15 cellular contexts compared by ENCODE assay signal in the genomic region with DNA sequence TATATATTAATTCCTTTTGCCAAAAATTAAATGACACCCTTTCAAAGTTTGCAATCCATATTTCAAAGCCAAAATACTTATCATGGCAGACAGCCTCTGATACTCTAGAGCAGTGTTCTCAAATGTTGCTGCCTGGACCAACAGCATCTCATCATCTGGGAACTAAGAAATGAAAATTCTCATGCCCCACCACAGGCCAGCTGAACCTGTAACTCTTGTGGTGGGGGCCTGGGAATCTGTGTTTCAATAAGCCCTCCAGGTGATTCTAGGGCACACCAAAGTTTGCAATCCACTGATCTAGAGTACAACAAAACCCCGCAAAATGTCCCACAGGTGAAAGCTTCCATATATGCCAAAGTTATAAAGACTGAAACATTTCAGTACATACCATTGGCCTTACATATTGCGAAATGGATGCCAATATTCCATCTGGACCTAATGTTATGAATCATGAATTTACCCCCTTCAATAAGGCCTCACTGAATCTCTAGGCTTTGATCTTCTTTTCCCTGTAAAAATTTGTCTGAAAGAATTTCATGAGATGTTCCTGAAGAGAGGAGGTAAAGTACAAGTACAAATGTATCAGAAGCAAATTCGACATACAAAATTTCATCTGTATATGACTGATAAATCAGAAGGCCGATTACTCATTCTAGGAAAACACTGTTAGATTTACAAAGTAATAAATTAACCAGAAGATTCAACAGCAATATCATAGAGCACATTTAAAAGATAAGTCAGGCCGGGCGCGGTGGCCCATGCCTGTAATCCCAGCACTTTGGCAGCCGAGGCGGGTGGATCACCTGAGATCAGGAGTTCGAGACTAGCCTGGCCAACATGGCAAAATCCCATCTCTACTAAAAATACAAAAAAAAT. TPM values are rescaled to one million over a fixed set of nuclear protein-coding genes. Genes with fewer than 3 reads are reported as not detected.
A peak's percentile ranks its signal among the peaks of the same experiment; 100 is the strongest.
DNase-seq lines count a peak whose midpoint lies in the region; ATAC-seq, FAIRE-seq and TF ChIP-seq lines count a peak whose summit lies in the region.
"Had no signal": no experiment of that assay in that cellular context is flagged by ENCODE, and none has a peak within 500 bp of the region (broad histone marks: within the 10 kb centered on the region; RNA-seq: fewer than 3 reads in every experiment).

No MANE protein-coding gene starts in this region.

- H3K79me2 ChIP-seq in HCT116 (ENCODE audit: insufficient read depth, low read length): peaks cover 11% of the 10 kb centered on the region; the same call in 1 of the 2 replicates
- peaks cover 42% of the 10 kb centered on the region for H3K79me2 ChIP-seq in GM12878 (ENCODE audit: control insufficient read depth, insufficient read depth, low read length)

- peak; percentile 23 for DNase-seq in EL
- DNase-seq in HCT116 (ENCODE audit: low read depth, low spot score): no peak
- DNase-seq in GM12878 (ENCODE audit: low read depth, low spot score): no peak
- peak in 5 of 6 donors; percentile 40 to 74 (median 69) for DNase-seq in pancreas
- DNase-seq in NCI-H82 (lab: John Stamatoyannopoulos, UW): no peak
- DNase-seq in activated CD4-positive, alpha-beta T cell treated with anti-CD3 and anti-CD28 coated beads for 48 hours: no peak
- DNase-seq in stimulated activated CD4-positive, alpha-beta T cell treated with anti-CD3 and anti-CD28 coated beads, Interleukin-4, amount 100 ng/mL, for 1 hour: no peak
- DNase-seq: activated gamma-delta T cell treated with Interleukin-2 at 50 U/mL for 16 hours; central memory CD4-positive, alpha-beta T cell; GDM1; left lung; NCI-H1092 treated with DMSO at 0.1 percent for 48 hours; NCI-H345; sigmoid colon had no signal

- POLR2A ChIA-PET in HCT116 (lab: Charles Lee): no interaction called here
- POLR2A ChIA-PET in GM12878 (lab: Charles Lee): interaction anchor here (0.7 to 1.3 kb wide), 2 partner anchors 8 to 19 kb away, joined by 3 to 6 read pairs; no protein-coding TSS in a partner anchor

- H3K4me1 ChIP-seq in HCT116 (ENCODE audit: control insufficient read depth in 1 of 2, insufficient read depth in 2 of 2, low read length in 2 of 2): peaks cover 0 to 6% of the 10 kb centered on the region in 2 experiments; a peak in 2 of 4 replicates
- no peaks in the 10 kb centered on the region for H3K4me1 ChIP-seq in GM12878 (ENCODE audit: control insufficient read depth, insufficient read depth, low read length)
- peaks cover 13 to 41% (median 20%) of the 10 kb centered on the region in 3 donors for H3K4me1 ChIP-seq in pancreas

- no peak overlapping the region for H3K4me3 ChIP-seq in HCT116 (replicated peaks in 1 of 2; ENCODE audit: low read depth in 1 of 2, low read length in 2 of 2)
- H3K4me3 ChIP-seq in GM12878: no peak overlapping the region
- no peak overlapping the region for H3K4me3 ChIP-seq in pancreas
- H3K4me3 ChIP-seq: left lung, neural progenitor cell, sigmoid colon had no signal

- H3K4me2 ChIP-seq in HCT116 (ENCODE audit: low read length) (no peak overlapping the region), GM12878 (ENCODE audit: control insufficient read depth, insufficient read depth) (no peak overlapping the region)
- H3K4me2 ChIP-seq: neural progenitor cell had no signal

- 94% methylated on average over 10 of the region's 10 CpGs for WGBS in GM12878 (ENCODE audit: insufficient coverage, insufficient replicate concordance, low lambda C conversion rate, missing lambda C conversion rate)
- WGBS in pancreas, 2 donors: 36 to 39% methylated on average over 10 of the region's 10 CpGs

- BruUV-seq in HCT116 (replicated peaks; lab: Mats Ljungman, UMichigan) (no TSS peak), GM12878 (replicated peaks; lab: Mats Ljungman, UMichigan) (no TSS peak)

- in situ Hi-C loops in GM12878 (cut with MboI): loop anchor here (10.0 kb wide), 2 partner anchors 117 to 317 kb away; a partner anchor contains a TSS

- H3K36me3 ChIP-seq in HCT116 (ENCODE audit: control insufficient read depth in 1 of 2, insufficient read depth in 2 of 2, low read length in 2 of 2) (no peaks in the 10 kb centered on the region), GM12878 (ENCODE audit: control insufficient read depth in 2 of 2, insufficient read depth in 2 of 2, low read length in 1 of 2) (no peaks in the 10 kb centered on the region), pancreas (no peaks in the 10 kb centered on the region)
- H3K36me3 ChIP-seq: left lung, sigmoid colon had no signal

- SMC1A ChIA-PET in GM12878 (lab: Charles Lee; ENCODE audit: uncharacterized antibody, unreplicated experiment): interaction anchor here (0.7 to 1.4 kb wide), 6 partner anchors 10 to 95 kb away, joined by 3 to 5 read pairs (median 3); no protein-coding TSS in a partner anchor

- intact Hi-C loops in HCT116 (cut with micrococcal nuclease) (loop anchor here (5.0 to 10.0 kb wide), 2 partner anchors 635 to 763 kb away; no protein-coding TSS in a partner anchor), GM12878 (cut with micrococcal nuclease; ENCODE audit: unreplicated experiment) (loop anchor here (5.0 to 10.0 kb wide), 2 partner anchors 447 to 635 kb away; a partner anchor contains a TSS), pancreas (cut with DNase I) (no loop called here)

- H3K9me3 ChIP-seq in HCT116 (ENCODE audit: control insufficient read depth in 1 of 2, insufficient read depth in 1 of 2, low read depth in 1 of 2, low read length in 2 of 2) (no peaks in the 10 kb centered on the region), GM12878 (replicated peaks; ENCODE audit: control insufficient read depth, insufficient read depth, low read length) (peaks cover 1% of the 10 kb centered on the region; the same call in 1 of the 3 replicates), pancreas (no peaks in the 10 kb centered on the region)
- H3K9me3 ChIP-seq: left lung, sigmoid colon had no signal

- H2AFZ ChIP-seq in HCT116 (ENCODE audit: low read depth, low read length, poor library complexity, severe bottlenecking) (no peak overlapping the region), GM12878 (ENCODE audit: control insufficient read depth, low read depth, low read length) (no peak overlapping the region)
- H2AFZ ChIP-seq: neural progenitor cell had no signal

- no peak for TF ChIP-seq POLR2A in HCT116 (IDR thresholded peaks at IDR 0.05; ENCODE audit: borderline replicate concordance, extremely low read depth, insufficient read depth, insufficient read length)
- no peak for TF ChIP-seq POLR2A in GM12878 (IDR thresholded peaks at IDR 0.05; ENCODE audit: low read depth, low read length)

- TF ChIP-seq EP300 in GM12878 (IDR thresholded peaks at IDR 0.05; ENCODE audit: borderline replicate concordance in 1 of 2, control insufficient read depth in 1 of 2, low read depth in 2 of 2, low read length in 2 of 2): no peak

- RAD21 ChIA-PET in HCT116 (lab: Charles Lee; ENCODE audit: low non-redundant PET in 1 of 2, low total read pairs in 2 of 2, uncharacterized antibody in 2 of 2, unreplicated experiment in 2 of 2): no interaction called here
- RAD21 ChIA-PET in GM12878 (lab: Charles Lee; ENCODE audit: unreplicated experiment): interaction anchor here (1.3 kb wide), 1 partner anchor 30 kb away, joined by 4 read pairs; no protein-coding TSS in a partner anchor

- H4K20me1 ChIP-seq in HCT116 (ENCODE audit: insufficient read depth) (no peaks in the 10 kb centered on the region), GM12878 (ENCODE audit: control insufficient read depth, insufficient read depth) (no peaks in the 10 kb centered on the region)

- CTCF ChIA-PET in HCT116 (lab: Charles Lee) (no interaction called here), GM12878 (lab: Yijun Ruan, JAX) (interaction anchor here (0.7 to 2.0 kb wide), 5 partner anchors 11 to 116 kb away, joined by 3 to 9 read pairs (median 4); no protein-coding TSS in a partner anchor)

- H3K27ac ChIP-seq in HCT116 (ENCODE audit: low read depth, low read length) (no peak overlapping the region), GM12878 (ENCODE audit: control insufficient read depth, insufficient read depth) (no peak overlapping the region), pancreas (peak overlapping the region in 1 of 4 donors; percentile 61)
- H3K27ac ChIP-seq: left lung, neural progenitor cell had no signal

- TF ChIP-seq CTCF in HCT116 (IDR thresholded peaks at IDR 0.05 in 2 of 3, conservative IDR thresholded peaks at IDR 0.05 in 1 of 3; ENCODE audit: borderline replicate concordance in 1 of 3, insufficient read depth in 1 of 3, low read depth in 2 of 3, low read length in 2 of 3) (no peak), GM12878 (IDR thresholded peaks at IDR 0.05 in 2 of 3, conservative IDR thresholded peaks at IDR 0.05 in 1 of 3; ENCODE audit: control insufficient read depth in 2 of 3, extremely low read depth in 1 of 3, insufficient read depth in 1 of 3, low read depth in 3 of 3, low read length in 3 of 3) (no peak), pancreas (IDR thresholded peaks at IDR 0.05) (no peak)

- ATAC-seq in HCT116 (no peak), GM12878 (peak; percentile 40), pancreas (peak; percentile 46 to 69 (median 58))
- ATAC-seq: left lung had no signal

- no peak overlapping the region for H3K9ac ChIP-seq in HCT116 (ENCODE audit: low read length)
- H3K9ac ChIP-seq in GM12878 (ENCODE audit: control insufficient read depth, insufficient read depth, low read length): no peak overlapping the region
- H3K9ac ChIP-seq: neural progenitor cell had no signal

- FAIRE-seq in GM12878 (lab: Jason Lieb, UNC) (no peak), pancreas (lab: Jason Lieb, UNC) (no peak)

- TF ChIP-seq RAD21 in HCT116 (IDR thresholded peaks at IDR 0.05; ENCODE audit: low read depth) (no peak), GM12878 (IDR thresholded peaks at IDR 0.05; ENCODE audit: insufficient read depth, low read depth, low read length) (no peak)

- H3K27me3 ChIP-seq in HCT116 (ENCODE audit: insufficient read depth, low read length) (no peaks in the 10 kb centered on the region), GM12878 (replicated peaks in 1 of 2; ENCODE audit: control insufficient read depth in 2 of 2, insufficient read depth in 2 of 2, low read length in 1 of 2) (no peaks in the 10 kb centered on the region), pancreas (no peaks in the 10 kb centered on the region)
- H3K27me3 ChIP-seq: left lung, neural progenitor cell, sigmoid colon had no signal

- H3K9me2 ChIP-seq in HCT116 (ENCODE audit: insufficient read depth): no peaks in the 10 kb centered on the region

RNA-seq across cellular contexts. Expression of a gene that starts 25.3 kb away (rescaled TPM):
- total RNA-seq in HCT116 (2021; ENCODE audit: unreplicated experiment) (20.1 TPM), GM12878 (2014; rRNA removed) (19.0 and 23.7 TPM in 2 replicates), GM12878 (2014; rRNA removed; fragmentation: Illumina TruSeq; extraction: Trizol) (19.2 and 19.7 TPM in 2 replicates), GM12878 (2021) (20.4 and 22.1 TPM in 2 replicates), pancreas (10 to 100 TPM; 12.9 to 21.8 (median 16.4) TPM)
- 16.0 and 18.5 TPM in 2 replicates for polyA plus RNA-seq in HCT116 (2012)
- total RNA-seq in GM12878 (2013; cell fraction: nucleolus; rRNA removed): 161 and 173 TPM in 2 replicates
- polyA plus RNA-seq in GM12878 (2011; ENCODE audit: low read depth): 20.9 TPM
- polyA plus RNA-seq in GM12878 (2011; rRNA removed) (59.2 and 68.1 TPM in 2 replicates), GM12878 (2014; fragmentation: Illumina TruSeq; extraction: Trizol) (27.8 and 36.2 TPM in 2 replicates), GM12878 (2014; fragmentation: Nextera tagmentation; extraction: Ambion mirVana) (1 to 10 TPM; 6.8 to 7.6 TPM), GM12878 (2014; rRNA removed) (20.7 and 21.5 TPM in 2 replicates), GM12878 (2016; fragmentation: Nextera tagmentation; extraction: Ambion mirVana) (10 to 100 TPM; 15.0 to 15.6 TPM), pancreas (10 to 100 TPM; 11.3 to 19.8 TPM)
- polyA plus RNA-seq in GM12878 (2011; cell fraction: cytosol; rRNA removed): 34.2 and 34.6 TPM in 2 replicates
- polyA plus RNA-seq in GM12878 (2011; cell fraction: nucleus; rRNA removed): 53.3 and 68.6 TPM in 2 replicates
- polyA plus RNA-seq in GM12878 (2012): 18.8 and 25.4 TPM in 2 replicates
- polyA minus RNA-seq in GM12878 (2011; rRNA and poly(A)+ RNA removed): 90.9 and 130 TPM in 2 replicates
- 15.6 and 24.0 TPM in 2 replicates for polyA minus RNA-seq in GM12878 (2011; cell fraction: cytosol; rRNA and poly(A)+ RNA removed)
- polyA minus RNA-seq in GM12878 (2011; cell fraction: nucleus; rRNA and poly(A)+ RNA removed): 66.1 and 97.8 TPM in 2 replicates

Comparison
In these comparisons a context has a peak if more than half of its experiments do, and no peak if none do; other contexts are left out.
1. DNase-seq: peak in EL (single experiment) and pancreas (5 of 6); none in HCT116 (single experiment), GM12878 (single experiment), NCI-H82 (single experiment), activated CD4-positive, alpha-beta T cell treated with anti-CD3 and anti-CD28 coated beads for 48 hours (single experiment) and stimulated activated CD4-positive, alpha-beta T cell treated with anti-CD3 and anti-CD28 coated beads, Interleukin-4, amount 100 ng/mL, for 1 hour (single experiment).
2. intact Hi-C loops: an anchor here in HCT116 (5.0 to 10.0 kb wide) and GM12878 (5.0 to 10.0 kb wide); none called in pancreas.